Comparison of ENCODE assay signal across 12 cellular contexts in the genomic region with DNA sequence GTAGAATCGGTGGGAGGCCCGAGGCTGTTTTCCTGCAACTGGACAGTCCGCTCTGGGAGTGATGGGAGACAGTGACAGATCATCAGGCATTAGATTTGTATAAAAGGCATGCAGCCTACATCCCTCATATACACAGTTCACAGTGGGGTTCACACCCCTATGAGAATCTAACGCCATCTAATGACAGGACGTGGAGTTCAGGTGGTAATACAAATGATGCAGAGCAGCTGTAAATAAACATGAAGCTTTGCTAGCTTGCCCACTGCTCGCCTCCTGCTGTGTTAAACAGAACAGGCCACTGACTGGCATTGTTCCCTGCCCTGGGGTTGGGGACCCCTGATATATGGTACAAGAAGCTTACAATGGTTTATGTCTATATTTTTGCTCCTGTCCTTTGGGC.
A peak's percentile ranks its signal among the peaks of the same experiment; 100 is the strongest.
DNase-seq lines count a peak whose midpoint lies in the region; ATAC-seq and TF ChIP-seq lines count a peak whose summit lies in the region.
"Had no signal": no experiment of that assay in that cellular context is flagged by ENCODE, and none has a peak within 500 bp of the region (broad histone marks: within the 10 kb centered on the region; RNA-seq: fewer than 3 reads in every experiment).

No MANE protein-coding gene starts in this region.

- POLR2A ChIA-PET in PC-3 (lab: Charles Lee; ENCODE audit: unreplicated experiment), result no interaction called here

- H3K9me3 ChIP-seq in PC-3 (ENCODE audit: low read length), result no peaks in the 10 kb centered on the region
- H3K9me3 ChIP-seq in spleen, result no peaks in the 10 kb centered on the region
- H3K9me3 ChIP-seq: gastrocnemius medialis, transverse colon had no signal

- no peak overlapping the region for H3K4me3 ChIP-seq in PC-3 (ENCODE audit: low read length)
- no peak overlapping the region for H3K4me3 ChIP-seq in spleen
- H3K4me3 ChIP-seq: gastrocnemius medialis, transverse colon had no signal

- TF ChIP-seq CTCF in PC-3 (conservative IDR thresholded peaks at IDR 0.05; ENCODE audit: low read depth, low read length) (peak; percentile 26; the same call in 1 of the 2 replicates), spleen (IDR thresholded peaks at IDR 0.05 in 8 of 11, conservative IDR thresholded peaks at IDR 0.05 in 3 of 11) (no peak)

- 79 to 87% (median 82%) methylated on average over 6 of the region's 6 CpGs for WGBS in spleen, 5 donors

- H3K27me3 ChIP-seq in PC-3 (ENCODE audit: low read length) (no peaks in the 10 kb centered on the region), spleen (replicated peaks in 1 of 7) (no peaks in the 10 kb centered on the region)
- H3K27me3 ChIP-seq: gastrocnemius medialis, transverse colon had no signal

- intact Hi-C loops in PC-3 (cut with micrococcal nuclease), result no loop called here
- intact Hi-C loops in spleen (cut with DNase I; ENCODE audit: low total_unique reads), result no loop called here

- BruUV-seq in PC-3 (replicated peaks; lab: Mats Ljungman, UMichigan), result no TSS peak

- H3K9me2 ChIP-seq in PC-3 (replicated peaks; ENCODE audit: low read length), result no peaks in the 10 kb centered on the region

- H3K27ac ChIP-seq in PC-3 (ENCODE audit: low read length) (no peak overlapping the region), spleen (no peak overlapping the region)
- H3K27ac ChIP-seq: gastrocnemius medialis, transverse colon had no signal

- H4K20me1 ChIP-seq in PC-3 (ENCODE audit: low read length), result no peaks in the 10 kb centered on the region

- no peak overlapping the region for H3K9ac ChIP-seq in PC-3 (ENCODE audit: low read length)

- H3K36me3 ChIP-seq in PC-3 (ENCODE audit: low read depth, low read length) (no peaks in the 10 kb centered on the region), spleen (no peaks in the 10 kb centered on the region)
- H3K36me3 ChIP-seq: gastrocnemius medialis, transverse colon had no signal

- no peaks in the 10 kb centered on the region for H3F3A ChIP-seq in PC-3 (ENCODE audit: low read length, unreplicated experiment)

- H3K4me1 ChIP-seq in PC-3 (ENCODE audit: insufficient read depth, low read length) (no peaks in the 10 kb centered on the region), spleen (peaks cover 0 to 6% (median 0%) of the 10 kb centered on the region in 6 donors)
- H3K4me1 ChIP-seq: gastrocnemius medialis, transverse colon had no signal

- H3K4me2 ChIP-seq in PC-3 (ENCODE audit: low read length), result no peak overlapping the region

- peak; percentile 56 for ATAC-seq in PC-3
- ATAC-seq: gastrocnemius medialis had no signal

- H3K79me2 ChIP-seq in PC-3 (ENCODE audit: low read length), result no peaks in the 10 kb centered on the region

- DNase-seq in NCI-H526 (lab: John Stamatoyannopoulos, UW), result peak; percentile 2 to 29
- no peak for DNase-seq in NCI-H526 treated with DMSO at 0.1 percent for 48 hours (lab: John Stamatoyannopoulos, UW)
- DNase-seq in NCI-H2081 (lab: John Stamatoyannopoulos, UW), result peak; percentile 35 to 75
- DNase-seq in PC-3, result peak; percentile 21
- DNase-seq in left kidney (ENCODE audit: low read depth, low spot score), result peak; percentile 18
- no peak for DNase-seq in NCI-H446 treated with DMSO at 0.1 percent for 48 hours (lab: John Stamatoyannopoulos, UW)
- DNase-seq in spleen, result no peak
- no peak for DNase-seq in amniotic stem cell (lab: John Stamatoyannopoulos, UW)
- DNase-seq: gastrocnemius medialis; islet precursor cell; stimulated activated CD8-positive, alpha-beta memory T cell treated with anti-CD3 and anti-CD28 coated beads, Interleukin-4, amount 100 ng/mL, for 48 hours; transverse colon had no signal

- H2AFZ ChIP-seq in PC-3 (ENCODE audit: low read length), result no peak overlapping the region

- CTCF ChIA-PET in PC-3 (lab: Charles Lee), result no interaction called here

- no peak for TF ChIP-seq POLR2A in spleen (IDR thresholded peaks at IDR 0.05)

Comparison
In these comparisons a context has a peak if more than half of its experiments do, and no peak if none do; other contexts are left out.
1. DNase-seq: peak in NCI-H526 (2 of 2), NCI-H2081 (2 of 2), PC-3 (single experiment) and left kidney (single experiment); none in NCI-H526 treated with DMSO at 0.1 percent for 48 hours (single experiment), NCI-H446 treated with DMSO at 0.1 percent for 48 hours (single experiment), spleen (single experiment) and amniotic stem cell (single experiment).